In the genomic region with DNA sequence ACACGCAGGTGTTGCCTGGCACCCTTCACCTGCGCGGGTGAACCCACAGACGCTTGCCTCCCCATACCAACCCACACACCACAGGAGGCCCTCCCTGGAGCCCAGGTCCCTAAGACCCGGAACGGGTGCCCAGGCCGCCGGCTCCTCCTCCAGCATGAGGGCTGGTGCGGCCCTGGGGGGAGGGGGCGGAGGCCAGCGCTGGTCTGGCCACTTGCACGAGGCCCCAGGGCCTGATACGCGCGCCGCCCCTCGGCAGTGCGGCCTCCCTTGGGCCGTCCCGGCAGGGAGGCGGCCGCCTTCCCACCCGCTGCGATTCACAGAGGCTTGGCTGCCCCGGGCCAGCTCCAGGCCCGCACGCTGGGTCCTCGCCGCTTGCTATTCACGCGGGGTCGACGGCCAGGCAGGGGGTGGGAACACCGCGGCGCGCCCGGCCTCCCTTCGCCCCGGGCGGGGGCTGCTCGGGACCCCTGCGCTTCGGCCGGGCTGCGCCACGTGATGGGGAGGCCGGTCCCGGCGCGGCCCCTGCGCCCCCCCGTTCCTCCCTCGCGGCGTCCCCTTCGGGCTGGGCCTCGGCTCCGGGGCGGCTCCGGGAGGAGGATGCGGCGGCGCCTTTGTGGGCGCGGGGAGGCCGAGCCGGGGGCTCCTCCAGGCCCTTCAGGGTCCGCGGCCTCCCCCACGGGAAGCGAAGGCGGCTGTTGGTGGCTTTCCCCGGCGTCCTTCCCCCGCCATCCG, we compare ENCODE assay signal across 8 cellular contexts. TPM values are rescaled to one million over a fixed set of nuclear protein-coding genes. Genes with fewer than 3 reads are reported as not detected.
A peak's percentile ranks its signal among the peaks of the same experiment; 100 is the strongest.
DNase-seq lines count a peak whose midpoint lies in the region; ATAC-seq and TF ChIP-seq lines count a peak whose summit lies in the region.

No MANE protein-coding gene starts in this region.

- CTCF ChIA-PET in activated CD8-positive, alpha-beta T cell treated with anti-CD3 and anti-CD28 coated beads, Interleukin-2, amount 10 ng/mL, durations not matched to agents 7 days and 5 days (lab: Charles Lee), result interaction anchor here (1.0 kb wide), 1 partner anchor 9 kb away, joined by 4 read pairs; no protein-coding TSS in a partner anchor

- peak overlapping the region; percentile 63 for H3K27ac Mint-ChIP-seq in activated CD8-positive, alpha-beta T cell treated with anti-CD3 and anti-CD28 coated beads, Interleukin-2, amount 10 ng/mL, durations not matched to agents 7 days and 5 days
- no peak overlapping the region for H3K27ac Mint-ChIP-seq in nephron

- TF ChIP-seq POLR2A in GM18505 (IDR thresholded peaks at IDR 0.05; ENCODE audit: borderline replicate concordance, extremely low read depth, insufficient read depth, insufficient read length), result no peak

- H3K27me3 Mint-ChIP-seq in activated CD8-positive, alpha-beta T cell treated with anti-CD3 and anti-CD28 coated beads, Interleukin-2, amount 10 ng/mL, durations not matched to agents 7 days and 5 days (ENCODE audit: low read depth), result no peaks in the 10 kb centered on the region
- H3K27me3 Mint-ChIP-seq in nephron (ENCODE audit: low read depth), result no peaks in the 10 kb centered on the region

- H3K4me3 ChIP-seq in AG10803 (ENCODE audit: low read length), result peak overlapping the region; percentile 72

- ATAC-seq in GM18505 (IDR thresholded peaks at IDR 0.05; ENCODE audit: unreplicated experiment), result peak; percentile 1
- ATAC-seq in activated CD8-positive, alpha-beta T cell treated with anti-CD3 and anti-CD28 coated beads, Interleukin-2, amount 10 ng/mL, durations not matched to agents 7 days and 5 days, result peak; percentile 7
- ATAC-seq in GM18870 (IDR thresholded peaks at IDR 0.05; ENCODE audit: unreplicated experiment), result no peak

- POLR2A ChIA-PET in activated CD8-positive, alpha-beta T cell treated with anti-CD3 and anti-CD28 coated beads, Interleukin-2, amount 10 ng/mL, durations not matched to agents 7 days and 5 days (lab: Charles Lee), result interaction anchor here (1.0 to 1.5 kb wide), 3 partner anchors 10 to 31 kb away, joined by 3 to 7 read pairs (median 5); no protein-coding TSS in a partner anchor

- H3K9me3 Mint-ChIP-seq in activated CD8-positive, alpha-beta T cell treated with anti-CD3 and anti-CD28 coated beads, Interleukin-2, amount 10 ng/mL, durations not matched to agents 7 days and 5 days (ENCODE audit: insufficient read depth), result no peaks in the 10 kb centered on the region
- H3K9me3 Mint-ChIP-seq in nephron, result no peaks in the 10 kb centered on the region

- H3K36me3 Mint-ChIP-seq in activated CD8-positive, alpha-beta T cell treated with anti-CD3 and anti-CD28 coated beads, Interleukin-2, amount 10 ng/mL, durations not matched to agents 7 days and 5 days (ENCODE audit: low read depth), result peaks cover 25% of the 10 kb centered on the region
- peaks cover 5% of the 10 kb centered on the region for H3K36me3 Mint-ChIP-seq in nephron (ENCODE audit: low read depth)

- TF ChIP-seq CTCF in AG10803 (conservative IDR thresholded peaks at IDR 0.05; ENCODE audit: low read length) (no peak), nephron (IDR thresholded peaks at IDR 0.05; ENCODE audit: unreplicated experiment in 3 of 3) (no peak)

- peaks cover 26% of the 10 kb centered on the region for H3K4me1 Mint-ChIP-seq in activated CD8-positive, alpha-beta T cell treated with anti-CD3 and anti-CD28 coated beads, Interleukin-2, amount 10 ng/mL, durations not matched to agents 7 days and 5 days (ENCODE audit: low read depth)
- no peaks in the 10 kb centered on the region for H3K4me1 Mint-ChIP-seq in nephron

- DNase-seq in AG10803 (ENCODE audit: low read depth), result peak; percentile 63
- DNase-seq in HuH-7 (ENCODE audit: low spot score), result peak; percentile 56
- peak; percentile 45 for DNase-seq in activated CD8-positive, alpha-beta T cell treated with anti-CD3 and anti-CD28 coated beads, Interleukin-2, amount 10 ng/mL, durations not matched to agents 7 days and 5 days
- peak; percentile 73 for DNase-seq in fibroblast of gingiva (ENCODE audit: low read depth)
- DNase-seq in H4 (ENCODE audit: low spot score), result no peak

- peak overlapping the region; percentile 77 for H3K4me3 Mint-ChIP-seq in activated CD8-positive, alpha-beta T cell treated with anti-CD3 and anti-CD28 coated beads, Interleukin-2, amount 10 ng/mL, durations not matched to agents 7 days and 5 days
- peak overlapping the region; percentile 75 to 77 (median 77) for H3K4me3 Mint-ChIP-seq in nephron

RNA-seq across cellular contexts. Expression of gene FASN, which starts 0.7 kb away (rescaled TPM):
- 100 to 1,000 TPM; 255 to 261 TPM for total RNA-seq in activated CD8-positive, alpha-beta T cell treated with anti-CD3 and anti-CD28 coated beads, Interleukin-2, amount 10 ng/mL, durations not matched to agents 7 days and 5 days
- 36.7 and 48.7 TPM in 2 replicates for total RNA-seq in H4 (2014; rRNA removed; shearing (Covaris generic))

RNA-seq across cellular contexts. Expression of gene DUS1L, which starts 31.7 kb away (rescaled TPM):
- 100 to 1,000 TPM; 126 to 127 TPM for total RNA-seq in activated CD8-positive, alpha-beta T cell treated with anti-CD3 and anti-CD28 coated beads, Interleukin-2, amount 10 ng/mL, durations not matched to agents 7 days and 5 days
- 44.9 and 64.5 TPM in 2 replicates for total RNA-seq in H4 (2014; rRNA removed; shearing (Covaris generic))

RNA-seq across cellular contexts. Expression of gene GPS1, which starts 45.7 kb away (rescaled TPM):
- 100 to 1,000 TPM in 1 of 2 experiments, 10 to 100 TPM in 1; 97.6 to 104 TPM for total RNA-seq in activated CD8-positive, alpha-beta T cell treated with anti-CD3 and anti-CD28 coated beads, Interleukin-2, amount 10 ng/mL, durations not matched to agents 7 days and 5 days
- total RNA-seq in H4 (2014; rRNA removed; shearing (Covaris generic)), result 108 TPM in 2 replicates

RNA-seq across cellular contexts. Expression of gene RFNG, which starts 45.7 kb away (rescaled TPM):
- 10 to 100 TPM; 19.4 to 20.8 TPM for total RNA-seq in activated CD8-positive, alpha-beta T cell treated with anti-CD3 and anti-CD28 coated beads, Interleukin-2, amount 10 ng/mL, durations not matched to agents 7 days and 5 days
- 9.1 and 9.9 TPM in 2 replicates for total RNA-seq in H4 (2014; rRNA removed; shearing (Covaris generic))

RNA-seq across cellular contexts. Expression of gene DCXR, which starts 59.9 kb away (rescaled TPM):
- total RNA-seq in activated CD8-positive, alpha-beta T cell treated with anti-CD3 and anti-CD28 coated beads, Interleukin-2, amount 10 ng/mL, durations not matched to agents 7 days and 5 days, result 100 to 1,000 TPM; 141 TPM
- 99.5 and 107 TPM in 2 replicates for total RNA-seq in H4 (2014; rRNA removed; shearing (Covaris generic))
